ENCODE assay signal across 1 cellular context in the genomic region with DNA sequence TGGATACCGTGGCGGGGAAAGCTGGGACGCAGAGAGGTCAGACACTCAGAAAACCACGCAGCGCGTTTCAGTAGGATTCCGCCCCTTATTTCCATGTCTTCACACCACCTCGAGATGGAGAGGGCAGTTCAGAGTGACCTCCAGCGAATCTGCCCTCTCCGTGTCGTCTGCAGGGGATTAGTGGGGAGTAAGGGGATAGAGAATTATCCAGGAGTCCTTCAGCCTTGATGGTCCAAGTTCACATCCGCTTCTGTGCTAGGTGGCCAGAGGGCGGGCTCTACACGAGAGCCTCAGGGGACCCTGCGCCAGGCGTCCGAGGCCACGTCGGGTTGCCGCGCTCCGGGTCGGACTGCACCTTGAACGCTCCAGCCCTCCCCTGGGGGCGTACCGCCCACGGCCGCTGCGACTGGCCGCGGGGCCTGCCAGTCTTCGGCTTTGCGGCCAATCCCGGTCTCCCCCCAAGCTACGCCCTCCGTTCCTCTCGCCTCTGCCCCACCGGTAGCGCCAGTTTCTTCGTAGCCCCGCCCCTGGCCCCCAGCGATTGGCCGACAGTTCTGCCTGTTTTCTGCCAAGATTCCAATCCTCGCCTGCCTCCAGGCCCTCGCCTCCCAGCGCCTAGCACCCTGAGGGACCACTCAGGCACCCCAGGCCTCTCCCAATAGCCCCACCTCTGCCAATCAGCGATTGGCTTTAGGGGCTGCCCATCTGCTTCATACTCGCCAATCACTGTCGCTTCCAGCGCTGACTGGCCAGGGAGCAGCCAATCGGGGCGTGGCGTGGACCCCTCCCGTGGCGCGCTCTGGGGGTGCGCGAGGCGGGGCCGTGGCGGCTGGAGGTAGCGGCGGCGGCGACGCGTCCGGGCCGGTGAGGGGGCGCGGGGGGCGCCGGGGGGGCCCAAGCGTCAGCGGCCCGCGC.
TF ChIP-seq lines count a peak whose summit lies in the region.

A gene with protein sequence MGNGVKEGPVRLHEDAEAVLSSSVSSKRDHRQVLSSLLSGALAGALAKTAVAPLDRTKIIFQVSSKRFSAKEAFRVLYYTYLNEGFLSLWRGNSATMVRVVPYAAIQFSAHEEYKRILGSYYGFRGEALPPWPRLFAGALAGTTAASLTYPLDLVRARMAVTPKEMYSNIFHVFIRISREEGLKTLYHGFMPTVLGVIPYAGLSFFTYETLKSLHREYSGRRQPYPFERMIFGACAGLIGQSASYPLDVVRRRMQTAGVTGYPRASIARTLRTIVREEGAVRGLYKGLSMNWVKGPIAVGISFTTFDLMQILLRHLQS (plus strand): TSS at position 812 of the 915 bp plus-strand sequence. CDS start 32,131 bp downstream, outside the sequence.

TF ChIP-seq in K562, 482 proteins besides CTCF, POLR2A, EP300 and RAD21 (continued from another document and continues in another):
- TF ChIP-seq, protein P1, sequence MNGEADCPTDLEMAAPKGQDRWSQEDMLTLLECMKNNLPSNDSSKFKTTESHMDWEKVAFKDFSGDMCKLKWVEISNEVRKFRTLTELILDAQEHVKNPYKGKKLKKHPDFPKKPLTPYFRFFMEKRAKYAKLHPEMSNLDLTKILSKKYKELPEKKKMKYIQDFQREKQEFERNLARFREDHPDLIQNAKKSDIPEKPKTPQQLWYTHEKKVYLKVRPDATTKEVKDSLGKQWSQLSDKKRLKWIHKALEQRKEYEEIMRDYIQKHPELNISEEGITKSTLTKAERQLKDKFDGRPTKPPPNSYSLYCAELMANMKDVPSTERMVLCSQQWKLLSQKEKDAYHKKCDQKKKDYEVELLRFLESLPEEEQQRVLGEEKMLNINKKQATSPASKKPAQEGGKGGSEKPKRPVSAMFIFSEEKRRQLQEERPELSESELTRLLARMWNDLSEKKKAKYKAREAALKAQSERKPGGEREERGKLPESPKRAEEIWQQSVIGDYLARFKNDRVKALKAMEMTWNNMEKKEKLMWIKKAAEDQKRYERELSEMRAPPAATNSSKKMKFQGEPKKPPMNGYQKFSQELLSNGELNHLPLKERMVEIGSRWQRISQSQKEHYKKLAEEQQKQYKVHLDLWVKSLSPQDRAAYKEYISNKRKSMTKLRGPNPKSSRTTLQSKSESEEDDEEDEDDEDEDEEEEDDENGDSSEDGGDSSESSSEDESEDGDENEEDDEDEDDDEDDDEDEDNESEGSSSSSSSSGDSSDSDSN (IDR thresholded peaks at IDR 0.05; ENCODE audit: borderline replicate concordance in 1 of 2, low read depth in 2 of 2, low read length in 2 of 2), result 0 out of 4 replicates have a peak, but pooled peaks of 1 of the 2 experiments have one; percentile 15
- TF ChIP-seq, protein P2, sequence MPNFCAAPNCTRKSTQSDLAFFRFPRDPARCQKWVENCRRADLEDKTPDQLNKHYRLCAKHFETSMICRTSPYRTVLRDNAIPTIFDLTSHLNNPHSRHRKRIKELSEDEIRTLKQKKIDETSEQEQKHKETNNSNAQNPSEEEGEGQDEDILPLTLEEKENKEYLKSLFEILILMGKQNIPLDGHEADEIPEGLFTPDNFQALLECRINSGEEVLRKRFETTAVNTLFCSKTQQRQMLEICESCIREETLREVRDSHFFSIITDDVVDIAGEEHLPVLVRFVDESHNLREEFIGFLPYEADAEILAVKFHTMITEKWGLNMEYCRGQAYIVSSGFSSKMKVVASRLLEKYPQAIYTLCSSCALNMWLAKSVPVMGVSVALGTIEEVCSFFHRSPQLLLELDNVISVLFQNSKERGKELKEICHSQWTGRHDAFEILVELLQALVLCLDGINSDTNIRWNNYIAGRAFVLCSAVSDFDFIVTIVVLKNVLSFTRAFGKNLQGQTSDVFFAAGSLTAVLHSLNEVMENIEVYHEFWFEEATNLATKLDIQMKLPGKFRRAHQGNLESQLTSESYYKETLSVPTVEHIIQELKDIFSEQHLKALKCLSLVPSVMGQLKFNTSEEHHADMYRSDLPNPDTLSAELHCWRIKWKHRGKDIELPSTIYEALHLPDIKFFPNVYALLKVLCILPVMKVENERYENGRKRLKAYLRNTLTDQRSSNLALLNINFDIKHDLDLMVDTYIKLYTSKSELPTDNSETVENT (CRISPR knock-in tag; IDR thresholded peaks at IDR 0.05), result no peak
- TF ChIP-seq KDM1A (IDR thresholded peaks at IDR 0.05) (no peak), MEIS2 (IDR thresholded peaks at IDR 0.05; ENCODE audit: partially characterized antibody) (peak; percentile 24), NONO (IDR thresholded peaks at IDR 0.05; ENCODE audit: low read depth in 2 of 2, low read length in 1 of 2) (0 out of 4 replicates have a peak, but pooled peaks of 1 of the 2 experiments have one; percentile 44), ZNF77 (CRISPR knock-in tag; IDR thresholded peaks at IDR 0.05) (no peak), CC2D1A (IDR thresholded peaks at IDR 0.05) (no peak), ZNF584 (CRISPR knock-in tag; IDR thresholded peaks at IDR 0.05; ENCODE audit: low read depth) (no peak), MBD2 (IDR thresholded peaks at IDR 0.05; ENCODE audit: borderline replicate concordance, low read depth) (peak; percentile 99), ARNT (IDR thresholded peaks at IDR 0.05) (0 out of 4 replicates have a peak, but pooled peaks of 1 of the 2 experiments have one; percentile 17), ATF7 (IDR thresholded peaks at IDR 0.05) (peak; percentile 79), ZNF766 (CRISPR knock-in tag; conservative IDR thresholded peaks at IDR 0.05) (no peak), FOXK2 (conservative IDR thresholded peaks at IDR 0.05 in 1 of 2, IDR thresholded peaks at IDR 0.05 in 1 of 2; ENCODE audit: low read depth in 2 of 2) (no peak), ZNF668 (CRISPR knock-in tag; IDR thresholded peaks at IDR 0.05) (no peak), NR2F6 (CRISPR knock-in tag; IDR thresholded peaks at IDR 0.05) (no peak), ZNF217 (CRISPR knock-in tag; IDR thresholded peaks at IDR 0.05) (no peak), RBM39 (optimal IDR thresholded peaks at IDR 0.05; ENCODE audit: low read depth, low read length) (no peak), ZNF212 (CRISPR knock-in tag; IDR thresholded peaks at IDR 0.05) (no peak), SRSF1 (IDR thresholded peaks at IDR 0.05; ENCODE audit: low read depth, low read length) (no peak), TEAD4 (IDR thresholded peaks at IDR 0.05; ENCODE audit: low read length) (no peak; the same call in 1 of the 2 replicates), TEAD4 (CRISPR knock-in tag; IDR thresholded peaks at IDR 0.05; ENCODE audit: borderline replicate concordance) (no peak), GATAD2B (IDR thresholded peaks at IDR 0.05; ENCODE audit: borderline replicate concordance) (no peak), TRIM28 (IDR thresholded peaks at IDR 0.05) (no peak), COPS2 (conservative IDR thresholded peaks at IDR 0.05) (no peak), CBFB (CRISPR knock-in tag; IDR thresholded peaks at IDR 0.05) (no peak), SP1 (CRISPR knock-in tag; IDR thresholded peaks at IDR 0.05) (peak; percentile 98), ZNF253 (CRISPR knock-in tag; conservative IDR thresholded peaks at IDR 0.05) (no peak), CHD1 (IDR thresholded peaks at IDR 0.05; ENCODE audit: low read length) (no peak), FOXP1 (CRISPR knock-in tag; IDR thresholded peaks at IDR 0.05) (no peak)
- TF ChIP-seq, protein P3, sequence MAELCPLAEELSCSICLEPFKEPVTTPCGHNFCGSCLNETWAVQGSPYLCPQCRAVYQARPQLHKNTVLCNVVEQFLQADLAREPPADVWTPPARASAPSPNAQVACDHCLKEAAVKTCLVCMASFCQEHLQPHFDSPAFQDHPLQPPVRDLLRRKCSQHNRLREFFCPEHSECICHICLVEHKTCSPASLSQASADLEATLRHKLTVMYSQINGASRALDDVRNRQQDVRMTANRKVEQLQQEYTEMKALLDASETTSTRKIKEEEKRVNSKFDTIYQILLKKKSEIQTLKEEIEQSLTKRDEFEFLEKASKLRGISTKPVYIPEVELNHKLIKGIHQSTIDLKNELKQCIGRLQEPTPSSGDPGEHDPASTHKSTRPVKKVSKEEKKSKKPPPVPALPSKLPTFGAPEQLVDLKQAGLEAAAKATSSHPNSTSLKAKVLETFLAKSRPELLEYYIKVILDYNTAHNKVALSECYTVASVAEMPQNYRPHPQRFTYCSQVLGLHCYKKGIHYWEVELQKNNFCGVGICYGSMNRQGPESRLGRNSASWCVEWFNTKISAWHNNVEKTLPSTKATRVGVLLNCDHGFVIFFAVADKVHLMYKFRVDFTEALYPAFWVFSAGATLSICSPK (IDR thresholded peaks at IDR 0.05; ENCODE audit: borderline replicate concordance), result no peak
- TF ChIP-seq, protein P4, sequence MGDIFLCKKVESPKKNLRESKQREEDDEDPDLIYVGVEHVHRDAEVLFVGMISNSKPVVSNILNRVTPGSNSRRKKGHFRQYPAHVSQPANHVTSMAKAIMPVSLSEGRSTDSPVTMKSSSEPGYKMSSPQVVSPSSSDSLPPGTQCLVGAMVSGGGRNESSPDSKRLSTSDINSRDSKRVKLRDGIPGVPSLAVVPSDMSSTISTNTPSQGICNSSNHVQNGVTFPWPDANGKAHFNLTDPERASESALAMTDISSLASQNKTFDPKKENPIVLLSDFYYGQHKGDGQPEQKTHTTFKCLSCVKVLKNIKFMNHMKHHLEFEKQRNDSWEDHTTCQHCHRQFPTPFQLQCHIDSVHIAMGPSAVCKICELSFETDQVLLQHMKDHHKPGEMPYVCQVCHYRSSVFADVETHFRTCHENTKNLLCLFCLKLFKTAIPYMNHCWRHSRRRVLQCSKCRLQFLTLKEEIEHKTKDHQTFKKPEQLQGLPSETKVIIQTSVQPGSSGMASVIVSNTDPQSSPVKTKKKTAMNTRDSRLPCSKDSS (IDR thresholded peaks at IDR 0.05; ENCODE audit: low read depth, partially characterized antibody), result no peak
- TF ChIP-seq, protein P5, sequence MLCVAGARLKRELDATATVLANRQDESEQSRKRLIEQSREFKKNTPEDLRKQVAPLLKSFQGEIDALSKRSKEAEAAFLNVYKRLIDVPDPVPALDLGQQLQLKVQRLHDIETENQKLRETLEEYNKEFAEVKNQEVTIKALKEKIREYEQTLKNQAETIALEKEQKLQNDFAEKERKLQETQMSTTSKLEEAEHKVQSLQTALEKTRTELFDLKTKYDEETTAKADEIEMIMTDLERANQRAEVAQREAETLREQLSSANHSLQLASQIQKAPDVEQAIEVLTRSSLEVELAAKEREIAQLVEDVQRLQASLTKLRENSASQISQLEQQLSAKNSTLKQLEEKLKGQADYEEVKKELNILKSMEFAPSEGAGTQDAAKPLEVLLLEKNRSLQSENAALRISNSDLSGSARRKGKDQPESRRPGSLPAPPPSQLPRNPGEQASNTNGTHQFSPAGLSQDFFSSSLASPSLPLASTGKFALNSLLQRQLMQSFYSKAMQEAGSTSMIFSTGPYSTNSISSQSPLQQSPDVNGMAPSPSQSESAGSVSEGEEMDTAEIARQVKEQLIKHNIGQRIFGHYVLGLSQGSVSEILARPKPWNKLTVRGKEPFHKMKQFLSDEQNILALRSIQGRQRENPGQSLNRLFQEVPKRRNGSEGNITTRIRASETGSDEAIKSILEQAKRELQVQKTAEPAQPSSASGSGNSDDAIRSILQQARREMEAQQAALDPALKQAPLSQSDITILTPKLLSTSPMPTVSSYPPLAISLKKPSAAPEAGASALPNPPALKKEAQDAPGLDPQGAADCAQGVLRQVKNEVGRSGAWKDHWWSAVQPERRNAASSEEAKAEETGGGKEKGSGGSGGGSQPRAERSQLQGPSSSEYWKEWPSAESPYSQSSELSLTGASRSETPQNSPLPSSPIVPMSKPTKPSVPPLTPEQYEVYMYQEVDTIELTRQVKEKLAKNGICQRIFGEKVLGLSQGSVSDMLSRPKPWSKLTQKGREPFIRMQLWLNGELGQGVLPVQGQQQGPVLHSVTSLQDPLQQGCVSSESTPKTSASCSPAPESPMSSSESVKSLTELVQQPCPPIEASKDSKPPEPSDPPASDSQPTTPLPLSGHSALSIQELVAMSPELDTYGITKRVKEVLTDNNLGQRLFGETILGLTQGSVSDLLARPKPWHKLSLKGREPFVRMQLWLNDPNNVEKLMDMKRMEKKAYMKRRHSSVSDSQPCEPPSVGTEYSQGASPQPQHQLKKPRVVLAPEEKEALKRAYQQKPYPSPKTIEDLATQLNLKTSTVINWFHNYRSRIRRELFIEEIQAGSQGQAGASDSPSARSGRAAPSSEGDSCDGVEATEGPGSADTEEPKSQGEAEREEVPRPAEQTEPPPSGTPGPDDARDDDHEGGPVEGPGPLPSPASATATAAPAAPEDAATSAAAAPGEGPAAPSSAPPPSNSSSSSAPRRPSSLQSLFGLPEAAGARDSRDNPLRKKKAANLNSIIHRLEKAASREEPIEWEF (CRISPR knock-in tag; IDR thresholded peaks at IDR 0.05), result no peak
- TF ChIP-seq, protein P6, sequence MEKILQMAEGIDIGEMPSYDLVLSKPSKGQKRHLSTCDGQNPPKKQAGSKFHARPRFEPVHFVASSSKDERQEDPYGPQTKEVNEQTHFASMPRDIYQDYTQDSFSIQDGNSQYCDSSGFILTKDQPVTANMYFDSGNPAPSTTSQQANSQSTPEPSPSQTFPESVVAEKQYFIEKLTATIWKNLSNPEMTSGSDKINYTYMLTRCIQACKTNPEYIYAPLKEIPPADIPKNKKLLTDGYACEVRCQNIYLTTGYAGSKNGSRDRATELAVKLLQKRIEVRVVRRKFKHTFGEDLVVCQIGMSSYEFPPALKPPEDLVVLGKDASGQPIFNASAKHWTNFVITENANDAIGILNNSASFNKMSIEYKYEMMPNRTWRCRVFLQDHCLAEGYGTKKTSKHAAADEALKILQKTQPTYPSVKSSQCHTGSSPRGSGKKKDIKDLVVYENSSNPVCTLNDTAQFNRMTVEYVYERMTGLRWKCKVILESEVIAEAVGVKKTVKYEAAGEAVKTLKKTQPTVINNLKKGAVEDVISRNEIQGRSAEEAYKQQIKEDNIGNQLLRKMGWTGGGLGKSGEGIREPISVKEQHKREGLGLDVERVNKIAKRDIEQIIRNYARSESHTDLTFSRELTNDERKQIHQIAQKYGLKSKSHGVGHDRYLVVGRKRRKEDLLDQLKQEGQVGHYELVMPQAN (IDR thresholded peaks at IDR 0.05; ENCODE audit: borderline replicate concordance), result peak; percentile 39; the same call in 1 of the 2 replicates
- TF ChIP-seq, protein P7, sequence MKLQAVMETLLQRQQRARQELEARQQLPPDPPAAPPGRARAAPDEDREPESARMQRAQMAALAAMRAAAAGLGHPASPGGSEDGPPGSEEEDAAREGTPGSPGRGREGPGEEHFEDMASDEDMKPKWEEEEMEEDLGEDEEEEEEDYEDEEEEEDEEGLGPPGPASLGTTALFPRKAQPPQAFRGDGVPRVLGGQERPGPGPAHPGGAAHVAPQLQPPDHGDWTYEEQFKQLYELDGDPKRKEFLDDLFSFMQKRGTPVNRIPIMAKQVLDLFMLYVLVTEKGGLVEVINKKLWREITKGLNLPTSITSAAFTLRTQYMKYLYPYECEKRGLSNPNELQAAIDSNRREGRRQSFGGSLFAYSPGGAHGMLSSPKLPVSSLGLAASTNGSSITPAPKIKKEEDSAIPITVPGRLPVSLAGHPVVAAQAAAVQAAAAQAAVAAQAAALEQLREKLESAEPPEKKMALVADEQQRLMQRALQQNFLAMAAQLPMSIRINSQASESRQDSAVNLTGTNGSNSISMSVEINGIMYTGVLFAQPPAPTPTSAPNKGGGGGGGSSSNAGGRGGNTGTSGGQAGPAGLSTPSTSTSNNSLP (IDR thresholded peaks at IDR 0.05; ENCODE audit: borderline replicate concordance, low read depth, low read length), result peak; percentile 15; the same call in 1 of the 2 replicates
- TF ChIP-seq, protein P8, sequence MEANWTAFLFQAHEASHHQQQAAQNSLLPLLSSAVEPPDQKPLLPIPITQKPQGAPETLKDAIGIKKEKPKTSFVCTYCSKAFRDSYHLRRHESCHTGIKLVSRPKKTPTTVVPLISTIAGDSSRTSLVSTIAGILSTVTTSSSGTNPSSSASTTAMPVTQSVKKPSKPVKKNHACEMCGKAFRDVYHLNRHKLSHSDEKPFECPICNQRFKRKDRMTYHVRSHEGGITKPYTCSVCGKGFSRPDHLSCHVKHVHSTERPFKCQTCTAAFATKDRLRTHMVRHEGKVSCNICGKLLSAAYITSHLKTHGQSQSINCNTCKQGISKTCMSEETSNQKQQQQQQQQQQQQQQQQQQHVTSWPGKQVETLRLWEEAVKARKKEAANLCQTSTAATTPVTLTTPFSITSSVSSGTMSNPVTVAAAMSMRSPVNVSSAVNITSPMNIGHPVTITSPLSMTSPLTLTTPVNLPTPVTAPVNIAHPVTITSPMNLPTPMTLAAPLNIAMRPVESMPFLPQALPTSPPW (CRISPR knock-in tag; IDR thresholded peaks at IDR 0.05), result peak; percentile 96
